20 cellular contexts compared by ENCODE assay signal in the genomic region with DNA sequence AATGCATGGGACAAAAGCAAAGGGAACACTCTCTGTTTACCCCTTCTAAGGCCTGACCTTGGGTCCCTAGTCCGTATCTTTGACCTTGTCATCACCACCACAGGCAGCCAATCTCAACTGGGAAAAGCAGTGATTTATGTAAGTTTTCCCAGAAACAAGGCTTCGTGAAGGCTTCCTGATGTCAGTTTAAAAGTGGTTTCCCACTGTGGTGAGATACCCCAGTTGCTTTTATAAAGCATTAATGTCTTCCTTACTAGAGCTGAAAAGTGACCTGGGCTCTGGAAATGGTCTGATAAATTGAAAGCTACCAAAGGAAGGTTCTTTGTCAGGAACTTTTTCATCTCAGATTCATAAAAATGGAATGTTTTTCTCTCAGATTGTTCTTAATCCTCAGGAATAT.
DNase-seq lines count a peak whose midpoint lies in the region; ATAC-seq and TF ChIP-seq lines count a peak whose summit lies in the region.
"Had no signal": no experiment of that assay in that cellular context is flagged by ENCODE, and none has a peak within 500 bp of the region (broad histone marks: within the 10 kb centered on the region; RNA-seq: fewer than 3 reads in every experiment).

No MANE protein-coding gene starts in this region.

- H3K4me3 Mint-ChIP-seq in GM23338: no peak overlapping the region
- H3K4me3 Mint-ChIP-seq: B cell; CD4-positive, alpha-beta T cell; CD8-positive, alpha-beta T cell had no signal

- no peaks in the 10 kb centered on the region for H3K27me3 Mint-ChIP-seq in GM23338 (ENCODE audit: insufficient read depth, low read depth, poor library complexity)
- H3K27me3 Mint-ChIP-seq: B cell; CD4-positive, alpha-beta T cell had no signal

- H3K36me3 ChIP-seq in GM23338 (ENCODE audit: insufficient read depth) (no peaks in the 10 kb centered on the region), neural cell (ENCODE audit: insufficient read depth, low read length) (no peaks in the 10 kb centered on the region), SJCRH30 (no peaks in the 10 kb centered on the region)
- H3K36me3 ChIP-seq: BLaER1 treated with 17β-estradiol and CSF1 and Interleukin-3, amounts not matched to agents 10 nM and 100 nM had no signal

- TF ChIP-seq EP300 in neural cell (conservative IDR thresholded peaks at IDR 0.05; ENCODE audit: poor library complexity, severe bottlenecking): peak; percentile 34

- H3K27me3 ChIP-seq in GM23338 (ENCODE audit: insufficient read depth): no peaks in the 10 kb centered on the region
- H3K27me3 ChIP-seq in neural cell (ENCODE audit: insufficient read depth, low read depth, low read length): no peaks in the 10 kb centered on the region
- H3K27me3 ChIP-seq in SJCRH30: no peaks in the 10 kb centered on the region
- H3K27me3 ChIP-seq: BLaER1 treated with 17β-estradiol and CSF1 and Interleukin-3, amounts not matched to agents 10 nM and 100 nM had no signal

- peaks cover 23% of the 10 kb centered on the region for H3K4me1 Mint-ChIP-seq in GM23338
- H3K4me1 Mint-ChIP-seq: B cell had no signal

- TF ChIP-seq RAD21 in neural cell (conservative IDR thresholded peaks at IDR 0.05): no peak

- no peaks in the 10 kb centered on the region for H3K9me3 ChIP-seq in neural cell (ENCODE audit: low read length)
- H3K9me3 ChIP-seq in SJCRH30 (replicated peaks): no peaks in the 10 kb centered on the region
- H3K9me3 ChIP-seq: A549; BLaER1 treated with 17β-estradiol and CSF1 and Interleukin-3, amounts not matched to agents 10 nM and 100 nM; Caco-2 had no signal

- H3K4me1 ChIP-seq in GM23338 (ENCODE audit: insufficient read depth) (peaks cover 37% of the 10 kb centered on the region), SJCRH30 (no peaks in the 10 kb centered on the region)
- H3K4me1 ChIP-seq: A549; BLaER1 treated with 17β-estradiol and CSF1 and Interleukin-3, amounts not matched to agents 10 nM and 100 nM; Caco-2 had no signal

- no peaks in the 10 kb centered on the region for H3K79me2 ChIP-seq in GM23338 (replicated peaks; ENCODE audit: insufficient read depth)
- no peaks in the 10 kb centered on the region for H3K79me2 ChIP-seq in neural cell (replicated peaks; ENCODE audit: insufficient read depth, low read length)

- H3K9ac ChIP-seq in neural cell (ENCODE audit: low read length): no peak overlapping the region
- H3K9ac ChIP-seq: BLaER1 treated with 17β-estradiol and CSF1 and Interleukin-3, amounts not matched to agents 10 nM and 100 nM had no signal

- no peak for TF ChIP-seq CTCF in GM23338 (conservative IDR thresholded peaks at IDR 0.05; ENCODE audit: low read depth in 2 of 2)
- TF ChIP-seq CTCF in neural cell (IDR thresholded peaks at IDR 0.05; ENCODE audit: poor library complexity, severe bottlenecking): no peak

- no peak for DNase-seq in GM23338 (ENCODE audit: low spot score)
- DNase-seq in NCI-H2227 treated with DMSO at 0.1 percent for 48 hours (lab: John Stamatoyannopoulos, UW): peak; percentile 45
- DNase-seq in SJCRH30: no peak
- DNase-seq: AML-193; Caco-2; Calu3; CD4-positive, alpha-beta T cell; CD8-positive, alpha-beta T cell; DMS79; DND-41; EL; GDM1 had no signal

- no peak overlapping the region for H3K27ac Mint-ChIP-seq in GM23338
- H3K27ac Mint-ChIP-seq: B cell; CD4-positive, alpha-beta T cell; CD8-positive, alpha-beta T cell had no signal

- no peaks in the 10 kb centered on the region for H4K20me1 ChIP-seq in GM23338 (replicated peaks; ENCODE audit: insufficient read depth)
- no peaks in the 10 kb centered on the region for H4K20me1 ChIP-seq in neural cell (ENCODE audit: insufficient read depth)
- H4K20me1 ChIP-seq: BLaER1 treated with 17β-estradiol and CSF1 and Interleukin-3, amounts not matched to agents 10 nM and 100 nM had no signal

- H3K9me3 Mint-ChIP-seq in GM23338: peaks cover 4% of the 10 kb centered on the region; the same call in 2 of the 3 replicates
- H3K9me3 Mint-ChIP-seq: CD4-positive, alpha-beta T cell had no signal

- H3K27ac ChIP-seq in GM23338 (ENCODE audit: low read depth) (no peak overlapping the region), neural cell (ENCODE audit: low read length) (no peak overlapping the region), SJCRH30 (no peak overlapping the region)
- H3K27ac ChIP-seq: 22Rv1; A549; BLaER1 treated with 17β-estradiol and CSF1 and Interleukin-3, amounts not matched to agents 10 nM and 100 nM; C4-2B had no signal

- H2AFZ ChIP-seq in GM23338: peak overlapping the region; percentile 74; the same call in 1 of the 2 replicates
- H2AFZ ChIP-seq in neural cell (ENCODE audit: low read depth, low read length): no peak overlapping the region

- ATAC-seq in GM23338 (no peak), HG03175 (IDR thresholded peaks at IDR 0.05; ENCODE audit: unreplicated experiment) (no peak)
- ATAC-seq: A549; CD8-positive, alpha-beta T cell; GM12878 had no signal

- H3F3A ChIP-seq in GM23338 (replicated peaks; ENCODE audit: low read depth) (no peaks in the 10 kb centered on the region), neural cell (ENCODE audit: insufficient read depth, low read length, poor library complexity, severe bottlenecking) (no peaks in the 10 kb centered on the region)

- no peak overlapping the region for H3K4me2 ChIP-seq in GM23338
- no peak overlapping the region for H3K4me2 ChIP-seq in neural cell (ENCODE audit: low read length)
- H3K4me2 ChIP-seq: A549; BLaER1 treated with 17β-estradiol and CSF1 and Interleukin-3, amounts not matched to agents 10 nM and 100 nM had no signal

- H3K4me3 ChIP-seq in GM23338 (no peak overlapping the region), neural cell (ENCODE audit: low read length) (no peak overlapping the region), SJCRH30 (no peak overlapping the region)
- H3K4me3 ChIP-seq: A549; BLaER1 treated with 17β-estradiol and CSF1 and Interleukin-3, amounts not matched to agents 10 nM and 100 nM; GM12878 had no signal

- H3K36me3 Mint-ChIP-seq in GM23338 (ENCODE audit: low read depth): peaks cover 3% of the 10 kb centered on the region; the same call in 2 of the 3 replicates
- H3K36me3 Mint-ChIP-seq: CD8-positive, alpha-beta T cell had no signal

- H3K9me2 ChIP-seq in GM23338 (ENCODE audit: insufficient read depth): no peaks in the 10 kb centered on the region
- no peaks in the 10 kb centered on the region for H3K9me2 ChIP-seq in neural cell (ENCODE audit: insufficient read depth, low read length)

TF ChIP-seq in GM23338, 12 proteins besides CTCF, POLR2A, EP300 and RAD21:
- no peak for TF ChIP-seq JUNB (IDR thresholded peaks at IDR 0.05; ENCODE audit: unreplicated experiment)
- no peak for TF ChIP-seq ZNF331 (CRISPR knock-in tag; IDR thresholded peaks at IDR 0.05; ENCODE audit: low read depth)
- TF ChIP-seq, protein P1, sequence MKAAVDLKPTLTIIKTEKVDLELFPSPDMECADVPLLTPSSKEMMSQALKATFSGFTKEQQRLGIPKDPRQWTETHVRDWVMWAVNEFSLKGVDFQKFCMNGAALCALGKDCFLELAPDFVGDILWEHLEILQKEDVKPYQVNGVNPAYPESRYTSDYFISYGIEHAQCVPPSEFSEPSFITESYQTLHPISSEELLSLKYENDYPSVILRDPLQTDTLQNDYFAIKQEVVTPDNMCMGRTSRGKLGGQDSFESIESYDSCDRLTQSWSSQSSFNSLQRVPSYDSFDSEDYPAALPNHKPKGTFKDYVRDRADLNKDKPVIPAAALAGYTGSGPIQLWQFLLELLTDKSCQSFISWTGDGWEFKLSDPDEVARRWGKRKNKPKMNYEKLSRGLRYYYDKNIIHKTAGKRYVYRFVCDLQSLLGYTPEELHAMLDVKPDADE (IDR thresholded peaks at IDR 0.05): no peak
- TF ChIP-seq POLR2AphosphoS5 (IDR thresholded peaks at IDR 0.05; ENCODE audit: low read depth): no peak

TF ChIP-seq in neural cell, 6 proteins besides CTCF, POLR2A, EP300 and RAD21:
- TF ChIP-seq, protein P2, sequence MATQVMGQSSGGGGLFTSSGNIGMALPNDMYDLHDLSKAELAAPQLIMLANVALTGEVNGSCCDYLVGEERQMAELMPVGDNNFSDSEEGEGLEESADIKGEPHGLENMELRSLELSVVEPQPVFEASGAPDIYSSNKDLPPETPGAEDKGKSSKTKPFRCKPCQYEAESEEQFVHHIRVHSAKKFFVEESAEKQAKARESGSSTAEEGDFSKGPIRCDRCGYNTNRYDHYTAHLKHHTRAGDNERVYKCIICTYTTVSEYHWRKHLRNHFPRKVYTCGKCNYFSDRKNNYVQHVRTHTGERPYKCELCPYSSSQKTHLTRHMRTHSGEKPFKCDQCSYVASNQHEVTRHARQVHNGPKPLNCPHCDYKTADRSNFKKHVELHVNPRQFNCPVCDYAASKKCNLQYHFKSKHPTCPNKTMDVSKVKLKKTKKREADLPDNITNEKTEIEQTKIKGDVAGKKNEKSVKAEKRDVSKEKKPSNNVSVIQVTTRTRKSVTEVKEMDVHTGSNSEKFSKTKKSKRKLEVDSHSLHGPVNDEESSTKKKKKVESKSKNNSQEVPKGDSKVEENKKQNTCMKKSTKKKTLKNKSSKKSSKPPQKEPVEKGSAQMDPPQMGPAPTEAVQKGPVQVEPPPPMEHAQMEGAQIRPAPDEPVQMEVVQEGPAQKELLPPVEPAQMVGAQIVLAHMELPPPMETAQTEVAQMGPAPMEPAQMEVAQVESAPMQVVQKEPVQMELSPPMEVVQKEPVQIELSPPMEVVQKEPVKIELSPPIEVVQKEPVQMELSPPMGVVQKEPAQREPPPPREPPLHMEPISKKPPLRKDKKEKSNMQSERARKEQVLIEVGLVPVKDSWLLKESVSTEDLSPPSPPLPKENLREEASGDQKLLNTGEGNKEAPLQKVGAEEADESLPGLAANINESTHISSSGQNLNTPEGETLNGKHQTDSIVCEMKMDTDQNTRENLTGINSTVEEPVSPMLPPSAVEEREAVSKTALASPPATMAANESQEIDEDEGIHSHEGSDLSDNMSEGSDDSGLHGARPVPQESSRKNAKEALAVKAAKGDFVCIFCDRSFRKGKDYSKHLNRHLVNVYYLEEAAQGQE (IDR thresholded peaks at IDR 0.05; ENCODE audit: borderline replicate concordance): peak; percentile 93
- TF ChIP-seq TAF1 (IDR thresholded peaks at IDR 0.05; ENCODE audit: low read depth) (no peak), SMC3 (conservative IDR thresholded peaks at IDR 0.05; ENCODE audit: poor library complexity) (no peak), EZH2 (IDR thresholded peaks at IDR 0.05; ENCODE audit: borderline replicate concordance, insufficient read depth, low read length, poor library complexity, severe bottlenecking) (no peak), POLR2AphosphoS5 (IDR thresholded peaks at IDR 0.05) (peak; percentile 81)
TF ChIP-seq in neural cell: peak in this region for 2.
